Comparison of ENCODE assay signal across 11 cellular contexts in genomic region chr13:46598820-46599180, GRCh38. TPM values are rescaled to one million over a fixed set of nuclear protein-coding genes. Genes with fewer than 3 reads are reported as not detected.
DNase-seq lines count a peak whose midpoint lies in the region; ATAC-seq and TF ChIP-seq lines count a peak whose summit lies in the region.
"Had no signal": no experiment of that assay in that cellular context is flagged by ENCODE, and none has a peak within 500 bp of the region (broad histone marks: within the 10 kb centered on the region; RNA-seq: fewer than 3 reads in every experiment).

No MANE protein-coding gene starts in this region.

- no peaks in the 10 kb centered on the region for H3K9me3 Mint-ChIP-seq in naive B cell

- no peaks in the 10 kb centered on the region for H3K27me3 Mint-ChIP-seq in naive B cell

- peak overlapping the region in 3 of 6 donors; percentile 66 to 95 (median 89) for H3K27ac Mint-ChIP-seq in naive B cell

- H3K27me3 ChIP-seq in foreskin keratinocyte, result no peaks in the 10 kb centered on the region
- H3K27me3 ChIP-seq: tibial nerve had no signal

- CTCF ChIA-PET in HEK293T (lab: Yijun Ruan, JAX), result no interaction called here

- H3K36me3 Mint-ChIP-seq in naive B cell, result no peaks in the 10 kb centered on the region

- H3K4me1 Mint-ChIP-seq in naive B cell, result peaks cover 68 to 93% (median 85%) of the 10 kb centered on the region in 3 donors

- peaks cover 22% of the 10 kb centered on the region for H3K4me1 ChIP-seq in foreskin keratinocyte

- POLR2A ChIA-PET in HEK293T (lab: Yijun Ruan, JAX), result no interaction called here

- H3K27ac ChIP-seq in foreskin keratinocyte, result no peak overlapping the region

- peak overlapping the region; percentile 54 to 92 (median 78) for H3K4me3 Mint-ChIP-seq in naive B cell

- no peak for TF ChIP-seq CTCF in foreskin keratinocyte (conservative IDR thresholded peaks at IDR 0.05)

- DNase-seq in naive B cell (no peak), NCI-H446 (lab: John Stamatoyannopoulos, UW) (no peak), foreskin keratinocyte (no peak), epidermal melanocyte (ENCODE audit: insufficient read length, low spot score) (no peak), HEK293T (ENCODE audit: extremely low spot score) (no peak)
- DNase-seq: NCI-H446 treated with DMSO at 0.1 percent for 48 hours; stimulated activated CD4-positive, alpha-beta T cell treated with anti-CD3 and anti-CD28 coated beads, Interleukin-15, amount 100 ng/mL, for 24 hours had no signal

- peak; percentile 53 for ATAC-seq in GM18517 (IDR thresholded peaks at IDR 0.05; ENCODE audit: unreplicated experiment)
- peak; percentile 49 for ATAC-seq in GM21390 (IDR thresholded peaks at IDR 0.05; ENCODE audit: unreplicated experiment)
- ATAC-seq in HG03378 (IDR thresholded peaks at IDR 0.05; ENCODE audit: unreplicated experiment), result peak; percentile 45
- no peak for ATAC-seq in naive B cell (ENCODE audit: low read depth in 2 of 2)
- ATAC-seq in foreskin keratinocyte, result no peak

TF ChIP-seq in HEK293T, 16 proteins besides CTCF, POLR2A, EP300 and RAD21:
- TF ChIP-seq SUZ12 (IDR thresholded peaks at IDR 0.05) (no peak), CTBP1 (IDR thresholded peaks at IDR 0.05; ENCODE audit: borderline replicate concordance) (no peak), HDGF (IDR thresholded peaks at IDR 0.05; ENCODE audit: borderline replicate concordance) (no peak), LEF1 (IDR thresholded peaks at IDR 0.05; ENCODE audit: borderline replicate concordance) (no peak), BHLHE40 (IDR thresholded peaks at IDR 0.05; ENCODE audit: borderline replicate concordance) (no peak), FOXM1 (IDR thresholded peaks at IDR 0.05; ENCODE audit: borderline replicate concordance) (no peak), FOXA1 (IDR thresholded peaks at IDR 0.05) (no peak), TARDBP (IDR thresholded peaks at IDR 0.05) (no peak), PKNOX1 (IDR thresholded peaks at IDR 0.05) (no peak), SP1 (IDR thresholded peaks at IDR 0.05) (no peak), FOXK2 (IDR thresholded peaks at IDR 0.05) (no peak), L3MBTL2 (conservative IDR thresholded peaks at IDR 0.05) (no peak), ELF4 (IDR thresholded peaks at IDR 0.05) (no peak)

RNA-seq across cellular contexts. Expression of gene LRCH1, which starts 45.8 kb away (rescaled TPM):
- polyA plus RNA-seq in naive B cell (ENCODE audit: low read depth in 6 of 6) (10 to 100 TPM in 3 of 6 donors, 1 to 10 TPM in 3; 6.9 to 14.0 (median 9.8) TPM), foreskin keratinocyte (3.9 and 5.3 TPM in 2 replicates)
- total RNA-seq in foreskin keratinocyte, result 13.8 and 15.8 TPM in 2 replicates

Comparison
In these comparisons a context has a peak if more than half of its experiments do, and no peak if none do; other contexts are left out.
1. ATAC-seq: peak in GM18517 (single experiment), GM21390 (single experiment) and HG03378 (single experiment); none in naive B cell (0 of 2) and foreskin keratinocyte (single experiment).